Comparison of ENCODE assay signal across 8 cellular contexts in the genomic region with DNA sequence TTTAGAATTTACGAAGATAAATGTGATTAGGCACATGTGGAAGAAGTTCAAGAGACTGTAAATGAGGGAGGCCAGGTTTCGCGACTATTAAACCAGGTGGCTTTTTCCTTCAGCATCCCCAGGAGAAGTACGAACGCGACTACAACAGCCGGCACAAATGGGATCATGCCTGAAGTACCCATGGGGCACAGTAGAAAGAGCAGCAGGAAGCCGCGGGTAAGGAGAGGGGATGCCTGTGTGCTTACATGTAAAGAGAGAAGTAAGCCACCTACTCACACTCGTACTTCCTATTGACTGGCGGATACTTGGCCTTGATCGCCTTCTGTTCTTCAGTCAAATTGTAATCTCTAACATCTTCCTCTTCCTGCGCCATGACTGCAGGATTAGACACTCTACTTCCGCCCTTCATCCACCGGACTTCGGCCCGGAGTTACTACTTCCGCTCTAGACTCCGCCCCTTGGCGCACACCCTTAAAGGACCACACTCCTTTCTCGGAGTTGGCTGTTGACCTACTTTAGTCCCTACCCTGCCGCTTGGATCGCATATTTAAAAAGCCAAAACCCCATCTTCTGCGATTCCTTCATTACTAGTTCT.
DNase-seq lines count a peak whose midpoint lies in the region; ATAC-seq and TF ChIP-seq lines count a peak whose summit lies in the region.

Gene ZBTB8OS (minus strand): TSS at position 394 of the 595 bp plus-strand sequence. CDS start 21 bp downstream, at position 373.

- peak; percentile 77 for DNase-seq in AG09319 (ENCODE audit: extremely low read depth, low read depth)
- DNase-seq in NCI-H510A treated with DMSO at 0.1 percent for 48 hours (lab: John Stamatoyannopoulos, UW) = peak; percentile 84
- DNase-seq in activated CD4-positive, alpha-beta T cell treated with anti-CD3 and anti-CD28 coated beads for 24 hours (ENCODE audit: low read depth in 2 of 2) = peak; percentile 74 to 77
- peak; percentile 95 for DNase-seq in kidney glomerular epithelial cell (lab: John Stamatoyannopoulos, UW)
- DNase-seq in stimulated activated CD4-positive, alpha-beta T cell treated with anti-CD3 and anti-CD28 coated beads, Interleukin-1b, Interleukin-23, amount 100 ng/mL, for 1 hour (ENCODE audit: low read depth in 2 of 2) = peak; percentile 65 to 72

- H3K27ac ChIP-seq in cingulate gyrus (ENCODE audit: low read depth, low read length) = peak within 1 kb of the TSS; percentile 100

- TF ChIP-seq CTCF in AG09319 (IDR thresholded peaks at IDR 0.05; ENCODE audit: low read depth, low read length) = no peak

- ATAC-seq in GM19035 (IDR thresholded peaks at IDR 0.05; ENCODE audit: unreplicated experiment) (peak; percentile 61), HG03378 (IDR thresholded peaks at IDR 0.05; ENCODE audit: unreplicated experiment) (peak; percentile 68)

Comparison
In these comparisons a context has a peak if more than half of its experiments do, and no peak if none do; other contexts are left out.
1. Peak in every context shown above with its lines: DNase-seq, ATAC-seq and H3K27ac ChIP-seq.